Comparison of ENCODE assay signal across 16 cellular contexts in the genomic region with DNA sequence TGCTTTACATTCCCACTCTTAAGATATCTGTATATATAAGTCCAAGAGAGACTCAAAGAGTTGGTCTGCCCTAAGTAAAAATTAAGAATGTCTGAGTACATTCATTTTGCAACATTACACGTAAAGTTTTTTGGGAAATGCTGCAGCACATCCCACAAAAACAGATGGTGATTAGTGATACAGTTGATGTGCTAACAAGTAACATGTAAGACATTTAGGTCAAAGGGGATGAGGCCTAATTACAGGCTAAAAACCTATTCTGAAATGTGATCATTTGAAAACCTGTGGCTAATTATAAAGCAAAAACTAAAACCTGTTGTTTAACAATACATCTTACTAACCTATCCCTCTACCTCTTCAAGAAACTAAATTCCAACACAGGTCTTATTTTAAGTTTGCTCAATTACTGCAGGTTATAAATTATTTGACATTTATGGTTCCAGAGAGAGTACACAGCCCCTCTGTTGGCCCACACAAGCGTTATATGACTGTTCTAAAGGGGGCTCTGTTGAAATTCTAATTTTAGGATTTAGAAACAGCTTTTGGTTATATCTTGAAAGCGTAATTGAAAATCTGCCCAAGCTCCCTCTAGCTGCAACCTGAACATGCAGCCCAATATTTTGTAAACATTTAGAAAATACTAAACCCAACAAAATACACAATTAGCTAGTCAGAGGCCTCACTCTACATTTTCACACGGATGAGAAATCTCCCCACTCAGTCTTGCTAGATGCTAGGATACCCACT. TPM values are rescaled to one million over a fixed set of nuclear protein-coding genes. Genes with fewer than 3 reads are reported as not detected.
A peak's percentile ranks its signal among the peaks of the same experiment; 100 is the strongest.
DNase-seq lines count a peak whose midpoint lies in the region; ATAC-seq and TF ChIP-seq lines count a peak whose summit lies in the region.
"Had no signal": no experiment of that assay in that cellular context is flagged by ENCODE, and none has a peak within 500 bp of the region (broad histone marks: within the 10 kb centered on the region; RNA-seq: fewer than 3 reads in every experiment).

No MANE protein-coding gene starts in this region.

- H3K36me3 ChIP-seq in heart left ventricle (peaks cover 0 to 70% (median 65%) of the 10 kb centered on the region in 9 donors), duodenal mucosa (ENCODE audit: control insufficient read depth in 1 of 2, insufficient read depth in 2 of 2, low read length in 2 of 2) (peaks cover 9 to 60% of the 10 kb centered on the region in 2 donors), transverse colon (peaks cover 0 to 50% (median 13%) of the 10 kb centered on the region in 4 donors)

- H3K4me3 Mint-ChIP-seq in memory B cell, result no peak overlapping the region
- H3K4me3 Mint-ChIP-seq: neural progenitor cell had no signal

- no peak overlapping the region for H3K4me3 ChIP-seq in heart left ventricle
- no peak overlapping the region for H3K4me3 ChIP-seq in duodenal mucosa (ENCODE audit: low read depth in 1 of 2, low read length in 2 of 2)
- no peak overlapping the region for H3K4me3 ChIP-seq in transverse colon
- H3K4me3 ChIP-seq: gastrocnemius medialis, neural progenitor cell, SJSA1, spleen had no signal

- peak overlapping the region; percentile 43 for H3K27ac Mint-ChIP-seq in memory B cell
- H3K27ac Mint-ChIP-seq: neural progenitor cell had no signal

- H3K27me3 Mint-ChIP-seq in memory B cell, result no peaks in the 10 kb centered on the region

- no peak for ATAC-seq in heart left ventricle
- ATAC-seq in Right ventricle myocardium inferior, result no peak
- ATAC-seq in memory B cell (ENCODE audit: low read depth), result no peak
- ATAC-seq in GM21390 (IDR thresholded peaks at IDR 0.05; ENCODE audit: unreplicated experiment), result no peak
- ATAC-seq in HG03097 (IDR thresholded peaks at IDR 0.05; ENCODE audit: low FRiP score, unreplicated experiment), result no peak
- ATAC-seq: gastrocnemius medialis had no signal

- no peak for TF ChIP-seq POLR2A in heart left ventricle (IDR thresholded peaks at IDR 0.05)
- no peak for TF ChIP-seq POLR2A in transverse colon (IDR thresholded peaks at IDR 0.05)

- no peak overlapping the region for H3K9ac ChIP-seq in duodenal mucosa (ENCODE audit: low read depth in 1 of 2, low read length in 2 of 2)
- H3K9ac ChIP-seq: neural progenitor cell had no signal

- 65 to 75% (median 73%) methylated on average over 4 of the region's 4 CpGs for WGBS in heart left ventricle, 4 donors
- WGBS in transverse colon (ENCODE audit: low coverage in 1 of 2), 2 donors, result 58 to 70% methylated on average over 4 of the region's 4 CpGs

- no peaks in the 10 kb centered on the region for H3K9me3 Mint-ChIP-seq in memory B cell
- H3K9me3 Mint-ChIP-seq: neural progenitor cell had no signal

- intact Hi-C loops in heart left ventricle (cut with DNase I), result no loop called here
- intact Hi-C loops in Right ventricle myocardium inferior (cut with DNase I), result no loop called here
- intact Hi-C loops in transverse colon (cut with DNase I; ENCODE audit: low total_unique reads), result loop anchor here (1.0 kb wide), 1 partner anchor 39 kb away; no protein-coding TSS in a partner anchor

- peaks cover 19% of the 10 kb centered on the region for H3K36me3 Mint-ChIP-seq in memory B cell

- H3K27ac ChIP-seq in heart left ventricle (peak overlapping the region in 11 of 12 donors; percentile 7 to 75 (median 43)), duodenal mucosa (ENCODE audit: low read depth, low read length) (peak overlapping the region; percentile 3), transverse colon (peak overlapping the region; percentile 12 to 70 (median 54))
- H3K27ac ChIP-seq: gastrocnemius medialis, neural progenitor cell, SJSA1, spleen had no signal

- TF ChIP-seq CTCF in heart left ventricle (IDR thresholded peaks at IDR 0.05) (peak in 3 of 12 donors; percentile 4 to 24 (median 12)), transverse colon (IDR thresholded peaks at IDR 0.05) (no peak)

- H3K27me3 ChIP-seq in heart left ventricle (no peaks in the 10 kb centered on the region), duodenal mucosa (ENCODE audit: control insufficient read depth in 1 of 2, insufficient read depth in 2 of 2, low read length in 2 of 2) (no peaks in the 10 kb centered on the region), transverse colon (no peaks in the 10 kb centered on the region)
- H3K27me3 ChIP-seq: gastrocnemius medialis, neural progenitor cell, SJSA1, spleen had no signal

- peaks cover 0 to 19% (median 7%) of the 10 kb centered on the region in 12 donors for H3K4me1 ChIP-seq in heart left ventricle
- H3K4me1 ChIP-seq in duodenal mucosa (ENCODE audit: control insufficient read depth in 1 of 2, insufficient read depth in 2 of 2, low read length in 2 of 2), result peaks cover 6 to 8% of the 10 kb centered on the region in 2 donors
- H3K4me1 ChIP-seq in transverse colon, result peaks cover 6 to 20% (median 8%) of the 10 kb centered on the region in 4 donors
- H3K4me1 ChIP-seq: gastrocnemius medialis, neural progenitor cell, spleen had no signal

- no peaks in the 10 kb centered on the region for H3K4me1 Mint-ChIP-seq in memory B cell

- H3K9me3 ChIP-seq in heart left ventricle, result no peaks in the 10 kb centered on the region
- H3K9me3 ChIP-seq in duodenal mucosa (ENCODE audit: control insufficient read depth in 1 of 2, low read length in 2 of 2), result no peaks in the 10 kb centered on the region
- H3K9me3 ChIP-seq in transverse colon, result no peaks in the 10 kb centered on the region
- H3K9me3 ChIP-seq: gastrocnemius medialis, SJSA1, spleen had no signal

- DNase-seq in heart left ventricle (no peak), Right ventricle myocardium inferior (ENCODE audit: missing footprints) (no peak), memory B cell (ENCODE audit: low spot score in 2 of 2) (no peak), transverse colon (no peak), SW480 (ENCODE audit: low spot score) (no peak)
- DNase-seq: ACHN; activated naive CD4-positive, alpha-beta T cell; DMS153; gastrocnemius medialis; NK-92 treated with Interleukin-12 subunit alpha and Interleukin-12 subunit beta, amount 100 ng/mL, for 24 hours; spleen had no signal

- no peak for TF ChIP-seq EP300 in transverse colon (IDR thresholded peaks at IDR 0.05; ENCODE audit: low read depth)

- in situ Hi-C loops in transverse colon (cut with MboI; ENCODE audit: low pct_ligation_motif_present in 1 of 4, low pct_unique_long_range_greater_than_20kb in 1 of 4, low sequenced_read_pairs in 3 of 4), result no loop called here

RNA-seq across cellular contexts. Expression of a gene that starts 42.9 kb away (rescaled TPM):
- total RNA-seq in heart left ventricle (10 to 100 TPM; 12.1 to 19.7 (median 15.9) TPM), Right ventricle myocardium inferior (14.1 TPM), transverse colon (10 to 100 TPM; 10.8 to 17.3 (median 15.9) TPM)
- polyA plus RNA-seq in heart left ventricle, result 10 to 100 TPM in 1 of 2 donors, 1 to 10 TPM in 1; 6.7 to 10.2 TPM

RNA-seq across cellular contexts. Expression of a gene that starts 43.0 kb away (rescaled TPM):
- total RNA-seq in heart left ventricle (10 to 100 TPM; 18.0 to 46.0 (median 28.6) TPM), Right ventricle myocardium inferior (27.8 TPM), transverse colon (100 to 1,000 TPM in 1 of 4 donors, 10 to 100 TPM in 3; 49.0 to 198 (median 54.7) TPM)
- 10 to 100 TPM; 10.7 to 26.4 TPM for polyA plus RNA-seq in heart left ventricle

RNA-seq across cellular contexts. Expression of a gene that starts 43.7 kb away (rescaled TPM):
- total RNA-seq in heart left ventricle, result 10 to 100 TPM; 34.7 to 59.3 (median 48.8) TPM
- 10 to 100 TPM; 23.6 to 35.0 TPM for polyA plus RNA-seq in heart left ventricle
- total RNA-seq in Right ventricle myocardium inferior, result 48.4 TPM
- total RNA-seq in transverse colon, result 10 to 100 TPM; 50.2 to 95.5 (median 83.2) TPM

Comparison
In these comparisons a context has a peak if more than half of its experiments do, and no peak if none do; other contexts are left out.
1. H3K27ac ChIP-seq: peak in every context shown above with its lines; median percentile 54 in transverse colon; 43 in heart left ventricle; 3 in duodenal mucosa.